In the genomic region with DNA sequence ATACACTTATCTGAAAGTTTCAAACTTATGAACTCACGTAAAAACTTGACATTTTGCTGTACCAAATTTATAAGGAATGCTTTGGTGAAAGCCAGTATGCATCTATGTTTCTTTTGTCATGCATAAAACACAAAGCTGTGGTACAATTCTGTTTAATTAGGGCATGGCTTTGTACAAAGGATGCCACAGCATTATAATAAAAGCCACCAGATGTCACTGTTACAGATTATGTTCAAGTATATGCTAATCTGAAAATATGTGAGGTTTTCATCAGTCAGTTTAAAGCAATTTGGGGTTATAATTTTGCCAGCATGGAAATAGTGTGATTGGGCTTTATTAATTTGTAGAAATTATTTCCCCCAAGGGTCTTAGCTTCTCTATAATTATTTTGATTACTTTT, we compare ENCODE assay signal across 9 cellular contexts.
DNase-seq lines count a peak whose midpoint lies in the region; ATAC-seq, FAIRE-seq and TF ChIP-seq lines count a peak whose summit lies in the region.
"Had no signal": no experiment of that assay in that cellular context is flagged by ENCODE, and none has a peak within 500 bp of the region (broad histone marks: within the 10 kb centered on the region; RNA-seq: fewer than 3 reads in every experiment).

No MANE protein-coding gene starts in this region.

- no peak overlapping the region for H3K4me2 ChIP-seq in astrocyte (ENCODE audit: low read length)

- no peak for ATAC-seq in GM21825 (IDR thresholded peaks at IDR 0.05; ENCODE audit: unreplicated experiment)

- TF ChIP-seq CTCF in astrocyte (IDR thresholded peaks at IDR 0.05; ENCODE audit: insufficient read depth, low read depth, low read length) = peak; percentile 30
- peak; percentile 32 for TF ChIP-seq CTCF in progenitor cell of endocrine pancreas (IDR thresholded peaks at IDR 0.05; ENCODE audit: unreplicated experiment)
- peak in 2 of 11 experiments; percentile 9 to 17 for TF ChIP-seq CTCF in spleen (IDR thresholded peaks at IDR 0.05 in 8 of 11, conservative IDR thresholded peaks at IDR 0.05 in 3 of 11)

- H3K27ac Mint-ChIP-seq in astrocyte (ENCODE audit: unreplicated experiment) (no peak overlapping the region), progenitor cell of endocrine pancreas (no peak overlapping the region)

- DNase-seq in DMS 273 (lab: John Stamatoyannopoulos, UW; ENCODE audit: unreplicated experiment) = peak; percentile 55
- no peak for DNase-seq in DMS 273 treated with DMSO at 0.1 percent for 48 hours (lab: John Stamatoyannopoulos, UW)
- DNase-seq in HPDE6-E6E7 (ENCODE audit: extremely low spot score) = peak; percentile 1
- DNase-seq in astrocyte (ENCODE audit: low read depth) = no peak
- DNase-seq in progenitor cell of endocrine pancreas (ENCODE audit: low spot score, unreplicated experiment) = no peak
- no peak for DNase-seq in spleen
- no peak for DNase-seq in NOMO-1 (lab: John Stamatoyannopoulos, UW; ENCODE audit: unreplicated experiment in 2 of 2)

- no peaks in the 10 kb centered on the region for H3K79me2 ChIP-seq in astrocyte (ENCODE audit: insufficient read depth, low read length)

- no peak overlapping the region for H3K27ac ChIP-seq in astrocyte (ENCODE audit: low read depth, low read length)
- no peak overlapping the region for H3K27ac ChIP-seq in spleen

- no peak for TF ChIP-seq POLR2A in spleen (IDR thresholded peaks at IDR 0.05)

- H4K20me1 ChIP-seq in astrocyte (ENCODE audit: insufficient read depth, low read length) = no peaks in the 10 kb centered on the region

- 67 to 88% (median 75%) methylated on average over 1 of the region's 1 CpG for WGBS in spleen, 5 donors

- H3K4me3 Mint-ChIP-seq in astrocyte (ENCODE audit: unreplicated experiment) (no peak overlapping the region), progenitor cell of endocrine pancreas (ENCODE audit: low read depth) (no peak overlapping the region)

- no peaks in the 10 kb centered on the region for H3K27me3 ChIP-seq in astrocyte (ENCODE audit: insufficient read depth, low read length)
- H3K27me3 ChIP-seq in spleen (replicated peaks in 1 of 7) = no peaks in the 10 kb centered on the region

- H3K36me3 ChIP-seq in astrocyte (ENCODE audit: insufficient read depth, low read length) (no peaks in the 10 kb centered on the region), spleen (no peaks in the 10 kb centered on the region)

- intact Hi-C loops in spleen (cut with DNase I; ENCODE audit: low total_unique reads) = no loop called here

- no peak for FAIRE-seq in astrocyte (lab: Jason Lieb, UNC)
- FAIRE-seq: islet of Langerhans had no signal

- H3K4me1 ChIP-seq in astrocyte (ENCODE audit: insufficient read depth, low read length) (no peaks in the 10 kb centered on the region), spleen (no peaks in the 10 kb centered on the region)

- peaks cover 1% of the 10 kb centered on the region for H3K27me3 Mint-ChIP-seq in astrocyte (ENCODE audit: low read depth, unreplicated experiment)
- H3K27me3 Mint-ChIP-seq in progenitor cell of endocrine pancreas = no peaks in the 10 kb centered on the region

- H3K9me3 ChIP-seq in astrocyte (ENCODE audit: insufficient read depth, low read depth, low read length) (no peaks in the 10 kb centered on the region), spleen (no peaks in the 10 kb centered on the region)

- no peaks in the 10 kb centered on the region for H3K4me1 Mint-ChIP-seq in astrocyte (ENCODE audit: low read depth, unreplicated experiment)
- H3K4me1 Mint-ChIP-seq in progenitor cell of endocrine pancreas (ENCODE audit: low read depth) = peaks cover 1% of the 10 kb centered on the region

- H2AFZ ChIP-seq in astrocyte (ENCODE audit: low read depth, low read length) = no peak overlapping the region

- H3K36me3 Mint-ChIP-seq in astrocyte (ENCODE audit: low read depth, unreplicated experiment) = no peaks in the 10 kb centered on the region
- no peaks in the 10 kb centered on the region for H3K36me3 Mint-ChIP-seq in progenitor cell of endocrine pancreas (ENCODE audit: insufficient read depth)

- no peak overlapping the region for H3K9ac ChIP-seq in astrocyte (ENCODE audit: low read length)

- no peak overlapping the region for H3K4me3 ChIP-seq in astrocyte (ENCODE audit: insufficient read depth, low read depth, low read length)
- no peak overlapping the region for H3K4me3 ChIP-seq in spleen

- H3K9me3 Mint-ChIP-seq in astrocyte (ENCODE audit: unreplicated experiment) (no peaks in the 10 kb centered on the region), progenitor cell of endocrine pancreas (ENCODE audit: low read depth) (no peaks in the 10 kb centered on the region)

Comparison
In these comparisons a context has a peak if more than half of its experiments do, and no peak if none do; other contexts are left out.
1. DNase-seq: peak in DMS 273 (single experiment) and HPDE6-E6E7 (single experiment); none in DMS 273 treated with DMSO at 0.1 percent for 48 hours (single experiment), astrocyte (single experiment), progenitor cell of endocrine pancreas (single experiment), spleen (single experiment) and NOMO-1 (0 of 2).